In genomic region chr3:114213262-114213668, GRCh38 we compare ENCODE assay signal across 10 cellular contexts. TPM values are rescaled to one million over a fixed set of nuclear protein-coding genes. Genes with fewer than 3 reads are reported as not detected.
A peak's percentile ranks its signal among the peaks of the same experiment; 100 is the strongest.
DNase-seq lines count a peak whose midpoint lies in the region; ATAC-seq lines count a peak whose summit lies in the region.
"Had no signal": no experiment of that assay in that cellular context is flagged by ENCODE, and none has a peak within 500 bp of the region (broad histone marks: within the 10 kb centered on the region; RNA-seq: fewer than 3 reads in every experiment).

No MANE protein-coding gene starts in this region.

- H3K27ac Mint-ChIP-seq in CD4-positive, CD25-positive, alpha-beta regulatory T cell = no peak overlapping the region
- H3K27ac Mint-ChIP-seq in activated naive CD4-positive, alpha-beta T cell treated with anti-CD3 and anti-CD28 coated beads, Interleukin-2, amount 10 ng/mL, durations not matched to agents 7 days and 5 days = no peak overlapping the region

- no peaks in the 10 kb centered on the region for H3K27me3 ChIP-seq in CD4-positive, CD25-positive, alpha-beta regulatory T cell (ENCODE audit: control insufficient read depth, insufficient read depth, low read length)

- H3K27ac ChIP-seq in CD4-positive, CD25-positive, alpha-beta regulatory T cell (ENCODE audit: insufficient read depth, low read length, poor library complexity, severe bottlenecking) = peak overlapping the region; percentile 98

- no peaks in the 10 kb centered on the region for H3K9me3 ChIP-seq in CD4-positive, CD25-positive, alpha-beta regulatory T cell (ENCODE audit: control insufficient read depth in 2 of 2, low read length in 2 of 2)

- CTCF ChIA-PET in activated naive CD4-positive, alpha-beta T cell treated with anti-CD3 and anti-CD28 coated beads, Interleukin-2, amount 10 ng/mL, durations not matched to agents 7 days and 5 days (lab: Charles Lee) = interaction anchor here (0.7 to 2.6 kb wide), 13 partner anchors 9 to 478 kb away, joined by 3 to 16 read pairs (median 6); no protein-coding TSS in a partner anchor

- no peak for ATAC-seq in CD4-positive, CD25-positive, alpha-beta regulatory T cell (ENCODE audit: low read depth in 2 of 2)
- peak; percentile 11 for ATAC-seq in GM19463 (IDR thresholded peaks at IDR 0.05; ENCODE audit: unreplicated experiment)
- peak; percentile 9 for ATAC-seq in HG03460 (IDR thresholded peaks at IDR 0.05; ENCODE audit: unreplicated experiment)
- no peak for ATAC-seq in stimulated activated naive CD8-positive, alpha-beta T cell treated with anti-CD3 and anti-CD28 coated beads, Interleukin-15, Interleukin-2, amounts not matched to agents 100 U/mL and 50 U/mL, for 24 hours
- no peak for ATAC-seq in left colon

- H3K36me3 ChIP-seq in CD4-positive, CD25-positive, alpha-beta regulatory T cell (ENCODE audit: control insufficient read depth, insufficient read depth, low read length) = no peaks in the 10 kb centered on the region

- H3K4me1 ChIP-seq in CD4-positive, CD25-positive, alpha-beta regulatory T cell (ENCODE audit: control insufficient read depth, insufficient read depth, low read length, poor library complexity, severe bottlenecking) = peaks cover 57% of the 10 kb centered on the region

- peaks cover 2 to 13% (median 10%) of the 10 kb centered on the region in 4 donors for H3K4me1 Mint-ChIP-seq in CD4-positive, CD25-positive, alpha-beta regulatory T cell
- H3K4me1 Mint-ChIP-seq in activated naive CD4-positive, alpha-beta T cell treated with anti-CD3 and anti-CD28 coated beads, Interleukin-2, amount 10 ng/mL, durations not matched to agents 7 days and 5 days = no peaks in the 10 kb centered on the region

- H3K27me3 Mint-ChIP-seq in CD4-positive, CD25-positive, alpha-beta regulatory T cell = no peaks in the 10 kb centered on the region
- no peaks in the 10 kb centered on the region for H3K27me3 Mint-ChIP-seq in activated naive CD4-positive, alpha-beta T cell treated with anti-CD3 and anti-CD28 coated beads, Interleukin-2, amount 10 ng/mL, durations not matched to agents 7 days and 5 days

- no peak for DNase-seq in CD4-positive, CD25-positive, alpha-beta regulatory T cell
- peak; percentile 38 for DNase-seq in fibroblast of gingiva (ENCODE audit: low read depth)
- no peak for DNase-seq in activated naive CD4-positive, alpha-beta T cell treated with anti-CD3 and anti-CD28 coated beads, Interleukin-2, amount 10 ng/mL, durations not matched to agents 7 days and 5 days
- DNase-seq in stimulated activated naive CD8-positive, alpha-beta T cell treated with anti-CD3 and anti-CD28 coated beads, Interleukin-15, Interleukin-2, amounts not matched to agents 100 U/mL and 50 U/mL, for 24 hours = no peak
- DNase-seq in left colon = no peak
- DNase-seq in NK-92 treated with Interleukin-12 subunit alpha and Interleukin-12 subunit beta, amount 100 ng/mL, for 24 hours (lab: John Stamatoyannopoulos, UW) = no peak
- DNase-seq: foreskin melanocyte had no signal

- no peak overlapping the region for H3K4me3 Mint-ChIP-seq in CD4-positive, CD25-positive, alpha-beta regulatory T cell
- H3K4me3 Mint-ChIP-seq in activated naive CD4-positive, alpha-beta T cell treated with anti-CD3 and anti-CD28 coated beads, Interleukin-2, amount 10 ng/mL, durations not matched to agents 7 days and 5 days = no peak overlapping the region

- H3K36me3 Mint-ChIP-seq in CD4-positive, CD25-positive, alpha-beta regulatory T cell = no peaks in the 10 kb centered on the region
- peaks cover 8% of the 10 kb centered on the region for H3K36me3 Mint-ChIP-seq in activated naive CD4-positive, alpha-beta T cell treated with anti-CD3 and anti-CD28 coated beads, Interleukin-2, amount 10 ng/mL, durations not matched to agents 7 days and 5 days

- intact Hi-C loops in left colon (cut with DNase I, micrococcal nuclease) = no loop called here

- peaks cover 0 to 3% (median 0%) of the 10 kb centered on the region in 7 donors for H3K9me3 Mint-ChIP-seq in CD4-positive, CD25-positive, alpha-beta regulatory T cell
- no peaks in the 10 kb centered on the region for H3K9me3 Mint-ChIP-seq in activated naive CD4-positive, alpha-beta T cell treated with anti-CD3 and anti-CD28 coated beads, Interleukin-2, amount 10 ng/mL, durations not matched to agents 7 days and 5 days

- H3K4me3 ChIP-seq in CD4-positive, CD25-positive, alpha-beta regulatory T cell (ENCODE audit: low read depth, low read length) = peak overlapping the region; percentile 89

RNA-seq across cellular contexts. Expression of gene ZNF80, which starts 24.1 kb away (rescaled TPM):
- 1.7 TPM for total RNA-seq in CD4-positive, CD25-positive, alpha-beta regulatory T cell
- polyA plus RNA-seq in CD4-positive, CD25-positive, alpha-beta regulatory T cell = 1 to 10 TPM in 3 of 4 donors, under 1 TPM in 1; 0.36 to 8.4 (median 5.8) TPM
- not detected for total RNA-seq in left colon

RNA-seq across cellular contexts. Expression of gene DRD3, which starts 34.4 kb away (rescaled TPM):
- 0.25 TPM for total RNA-seq in CD4-positive, CD25-positive, alpha-beta regulatory T cell
- polyA plus RNA-seq in CD4-positive, CD25-positive, alpha-beta regulatory T cell = under 1 TPM in 3 of 4 donors, not detected in 1; 0.15 to 0.49 (median 0.35) TPM
- not detected for total RNA-seq in left colon
- total RNA-seq: activated CD8-positive, alpha-beta memory T cell treated with anti-CD3 and anti-CD28 coated beads for 36 hours had no signal

Comparison
In these comparisons a context has a peak if more than half of its experiments do, and no peak if none do; other contexts are left out.
1. ATAC-seq: peak in GM19463 (single experiment) and HG03460 (single experiment); none in CD4-positive, CD25-positive, alpha-beta regulatory T cell (0 of 2), stimulated activated naive CD8-positive, alpha-beta T cell treated with anti-CD3 and anti-CD28 coated beads, Interleukin-15, Interleukin-2, amounts not matched to agents 100 U/mL and 50 U/mL, for 24 hours (single experiment) and left colon (single experiment).